ENCODE assay signal across 23 cellular contexts in the genomic region with DNA sequence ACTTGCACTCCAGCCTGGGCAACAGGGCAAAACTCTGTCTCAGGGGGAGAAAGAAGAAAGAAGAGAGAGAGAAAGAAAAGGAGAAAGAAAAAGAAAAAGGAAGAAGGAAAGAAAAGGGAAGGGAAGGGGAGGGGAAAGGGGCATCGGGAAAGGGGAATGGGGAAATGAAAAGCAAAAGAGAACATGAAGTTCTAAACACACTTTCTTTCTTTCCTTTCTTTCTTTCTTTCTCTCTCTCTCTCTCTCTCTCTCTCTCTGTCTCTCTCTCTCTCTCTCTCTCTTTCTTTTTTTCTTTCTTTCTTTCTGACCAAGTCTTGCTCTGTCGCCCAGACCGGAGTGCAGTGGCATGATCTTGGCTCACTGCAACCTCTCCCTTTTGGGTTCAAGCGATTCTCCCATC.
"Had no signal": no experiment of that assay in that cellular context is flagged by ENCODE, and none has a peak within 500 bp of the region (broad histone marks: within the 10 kb centered on the region; RNA-seq: fewer than 3 reads in every experiment).

No MANE protein-coding gene starts in this region.

- DNase-seq: activated CD4-positive, alpha-beta memory T cell treated with anti-CD3 and anti-CD28 coated beads for 36 hours; activated CD4-positive, alpha-beta T cell treated with anti-CD3 and anti-CD28 coated beads for 36 hours; activated CD4-positive, alpha-beta T cell treated with anti-CD3 and anti-CD28 coated beads, Interleukin-2, amount 10 ng/mL, durations not matched to agents 24 days and 14 days; activated CD4-positive, CD25-positive, alpha-beta regulatory T cell; activated CD4-positive, CD25-positive, alpha-beta regulatory T cell treated with anti-CD3 and anti-CD28 coated beads, Interleukin-2, amount 50 U/mL, for 72 hours; activated CD8-positive, alpha-beta T cell treated with anti-CD3 and anti-CD28 coated beads, Interleukin-2, amount 10 ng/mL, durations not matched to agents 7 days and 5 days; activated effector memory CD4-positive, alpha-beta T cell treated with anti-CD3 and anti-CD28 coated beads, Interleukin-2, amount 50 U/mL, for 16 hours; activated naive CD4-positive, alpha-beta T cell treated with anti-CD3 and anti-CD28 coated beads, Interleukin-2, amount 50 U/mL, for 16 hours; activated naive CD8-positive, alpha-beta T cell treated with anti-CD3 and anti-CD28 coated beads, Interleukin-2, amount 10 ng/mL, durations not matched to agents 7 days and 5 days; activated T-cell treated with anti-CD3 and anti-CD28 coated beads, Interleukin-2, amount 50 U/mL, for 4 hours; central memory CD4-positive, alpha-beta T cell; cerebellar nuclear complex; colonic mucosa; effector CD8-positive, alpha-beta T cell; endodermal cell; foreskin keratinocyte; gastrocnemius medialis; heart right ventricle had no signal

- H3K9me3 ChIP-seq: ascending aorta, breast epithelium, colonic mucosa, gastrocnemius medialis, heart right ventricle had no signal

- H3K27ac Mint-ChIP-seq: activated CD4-positive, alpha-beta memory T cell treated with anti-CD3 and anti-CD28 coated beads for 36 hours; activated CD4-positive, alpha-beta T cell treated with anti-CD3 and anti-CD28 coated beads for 36 hours; activated CD4-positive, alpha-beta T cell treated with anti-CD3 and anti-CD28 coated beads, Interleukin-2, amount 10 ng/mL, durations not matched to agents 24 days and 14 days; activated CD8-positive, alpha-beta T cell treated with anti-CD3 and anti-CD28 coated beads, Interleukin-2, amount 10 ng/mL, durations not matched to agents 7 days and 5 days; activated naive CD8-positive, alpha-beta T cell treated with anti-CD3 and anti-CD28 coated beads, Interleukin-2, amount 10 ng/mL, durations not matched to agents 7 days and 5 days; activated T-helper 17 cell treated with anti-CD3 and anti-CD28 coated beads, Interleukin-2, amount 50 U/mL, for 72 hours; brain; endodermal cell had no signal

- H3K27me3 Mint-ChIP-seq: activated CD4-positive, alpha-beta memory T cell treated with anti-CD3 and anti-CD28 coated beads for 36 hours; activated CD4-positive, alpha-beta T cell treated with anti-CD3 and anti-CD28 coated beads for 36 hours; activated CD4-positive, alpha-beta T cell treated with anti-CD3 and anti-CD28 coated beads, Interleukin-2, amount 10 ng/mL, durations not matched to agents 24 days and 14 days; activated naive CD8-positive, alpha-beta T cell treated with anti-CD3 and anti-CD28 coated beads, Interleukin-2, amount 10 ng/mL, durations not matched to agents 7 days and 5 days; activated T-helper 17 cell treated with anti-CD3 and anti-CD28 coated beads, Interleukin-2, amount 50 U/mL, for 72 hours; brain had no signal

- ATAC-seq: activated CD4-positive, alpha-beta T cell treated with anti-CD3 and anti-CD28 coated beads for 36 hours; activated CD8-positive, alpha-beta T cell treated with anti-CD3 and anti-CD28 coated beads, Interleukin-2, amount 10 ng/mL, durations not matched to agents 7 days and 5 days; activated T-cell treated with anti-CD3 and anti-CD28 coated beads, Interleukin-2, amount 50 U/mL, for 4 hours; activated T-helper 17 cell treated with anti-CD3 and anti-CD28 coated beads, Interleukin-2, amount 50 U/mL, for 72 hours; esophagus mucosa; foreskin keratinocyte; gastrocnemius medialis; heart right ventricle had no signal

- H3K4me3 Mint-ChIP-seq: activated CD4-positive, alpha-beta memory T cell treated with anti-CD3 and anti-CD28 coated beads for 36 hours; activated CD4-positive, alpha-beta T cell treated with anti-CD3 and anti-CD28 coated beads for 36 hours; activated CD4-positive, alpha-beta T cell treated with anti-CD3 and anti-CD28 coated beads, Interleukin-2, amount 10 ng/mL, durations not matched to agents 24 days and 14 days; activated CD8-positive, alpha-beta T cell treated with anti-CD3 and anti-CD28 coated beads, Interleukin-2, amount 10 ng/mL, durations not matched to agents 7 days and 5 days; activated naive CD8-positive, alpha-beta T cell treated with anti-CD3 and anti-CD28 coated beads, Interleukin-2, amount 10 ng/mL, durations not matched to agents 7 days and 5 days; activated T-cell treated with anti-CD3 and anti-CD28 coated beads, Interleukin-2, amount 50 U/mL, for 4 hours; activated T-helper 17 cell treated with anti-CD3 and anti-CD28 coated beads, Interleukin-2, amount 50 U/mL, for 72 hours; brain; endodermal cell had no signal

- H3K9me3 Mint-ChIP-seq: activated CD4-positive, alpha-beta memory T cell treated with anti-CD3 and anti-CD28 coated beads for 36 hours; activated CD4-positive, alpha-beta T cell treated with anti-CD3 and anti-CD28 coated beads, Interleukin-2, amount 10 ng/mL, durations not matched to agents 24 days and 14 days; activated naive CD8-positive, alpha-beta T cell treated with anti-CD3 and anti-CD28 coated beads, Interleukin-2, amount 10 ng/mL, durations not matched to agents 7 days and 5 days; activated T-cell treated with anti-CD3 and anti-CD28 coated beads, Interleukin-2, amount 50 U/mL, for 4 hours; activated T-helper 17 cell treated with anti-CD3 and anti-CD28 coated beads, Interleukin-2, amount 50 U/mL, for 72 hours; endodermal cell had no signal
